18 cellular contexts compared by ENCODE assay signal in the genomic region with DNA sequence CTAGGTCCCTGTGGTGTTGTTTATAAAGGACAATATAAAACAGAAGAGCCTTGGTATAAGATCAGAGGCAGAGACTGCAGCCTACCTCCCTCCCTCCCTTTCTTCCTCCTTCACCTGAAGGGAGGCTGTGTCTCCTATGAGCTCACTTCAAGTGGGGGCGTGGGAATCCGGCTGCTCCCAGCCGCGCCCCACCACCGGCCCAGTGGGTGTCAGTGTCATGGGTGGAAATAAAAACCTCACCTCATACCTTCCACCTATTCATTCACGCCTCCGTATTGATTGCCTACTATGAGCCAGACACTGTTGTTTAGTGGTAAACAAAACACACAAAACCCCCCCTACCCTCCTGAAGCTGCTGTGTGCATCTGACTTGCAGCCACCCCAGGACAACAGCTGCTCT.
DNase-seq lines count a peak whose midpoint lies in the region; ATAC-seq and TF ChIP-seq lines count a peak whose summit lies in the region.
"Had no signal": no experiment of that assay in that cellular context is flagged by ENCODE, and none has a peak within 500 bp of the region (broad histone marks: within the 10 kb centered on the region; RNA-seq: fewer than 3 reads in every experiment).

No MANE protein-coding gene starts in this region.

- DNase-seq in left ventricle myocardium inferior (no peak), heart right ventricle (no peak), endodermal cell (no peak), nephron progenitor cell (no peak), KBM-7 (no peak)
- DNase-seq: 8988T; Calu3; CD8-positive, alpha-beta T cell; DMS79 treated with DMSO at 0.1 percent for 48 hours; GOT3 had no signal

- H3K4me1 ChIP-seq in left ventricle myocardium inferior (peaks cover 68% of the 10 kb centered on the region), heart right ventricle (peaks cover 0 to 46% (median 30%) of the 10 kb centered on the region in 9 donors), endodermal cell (ENCODE audit: control insufficient read depth, insufficient read depth, low read length) (peaks cover 11% of the 10 kb centered on the region)
- H3K4me1 ChIP-seq: HAP-1 had no signal

- H3K27ac Mint-ChIP-seq in endodermal cell = peak overlapping the region; percentile 41
- H3K27ac Mint-ChIP-seq in nephron progenitor cell = peak overlapping the region; percentile 95
- H3K27ac Mint-ChIP-seq: B cell; CD8-positive, alpha-beta T cell; IgD-negative memory B cell had no signal

- intact Hi-C loops in left ventricle myocardium inferior (cut with micrococcal nuclease) (no loop called here), heart right ventricle (cut with DNase I) (no loop called here)

- H3K9me3 ChIP-seq in left ventricle myocardium inferior (replicated peaks) = no peaks in the 10 kb centered on the region
- no peaks in the 10 kb centered on the region for H3K9me3 ChIP-seq in heart right ventricle
- no peaks in the 10 kb centered on the region for H3K9me3 ChIP-seq in endodermal cell (ENCODE audit: control insufficient read depth, low read length)
- H3K9me3 ChIP-seq: BLaER1 treated with 17β-estradiol and CSF1 and Interleukin-3, amounts not matched to agents 10 nM and 100 nM; HAP-1 had no signal

- no peaks in the 10 kb centered on the region for H3K27me3 Mint-ChIP-seq in endodermal cell (ENCODE audit: insufficient read depth)
- H3K27me3 Mint-ChIP-seq in nephron progenitor cell (ENCODE audit: low read depth, poor library complexity) = no peaks in the 10 kb centered on the region
- H3K27me3 Mint-ChIP-seq: IgD-negative memory B cell had no signal

- TF ChIP-seq CTCF in left ventricle myocardium inferior (IDR thresholded peaks at IDR 0.05; ENCODE audit: borderline replicate concordance) (no peak), heart right ventricle (IDR thresholded peaks at IDR 0.05) (no peak), endodermal cell (conservative IDR thresholded peaks at IDR 0.05) (no peak), nephron progenitor cell (IDR thresholded peaks at IDR 0.05) (no peak)

- no peak overlapping the region for H3K4me3 Mint-ChIP-seq in endodermal cell
- H3K4me3 Mint-ChIP-seq in nephron progenitor cell = no peak overlapping the region
- H3K4me3 Mint-ChIP-seq: B cell; CD8-positive, alpha-beta T cell; IgD-negative memory B cell had no signal

- H3K27ac ChIP-seq in left ventricle myocardium inferior (replicated peaks) = peak overlapping the region; percentile 19
- no peak overlapping the region for H3K27ac ChIP-seq in heart right ventricle
- no peak overlapping the region for H3K27ac ChIP-seq in endodermal cell (ENCODE audit: low read depth, low read length)
- H3K27ac ChIP-seq: BLaER1 treated with 17β-estradiol and CSF1 and Interleukin-3, amounts not matched to agents 10 nM and 100 nM had no signal

- H3K4me3 ChIP-seq in left ventricle myocardium inferior = no peak overlapping the region
- no peak overlapping the region for H3K4me3 ChIP-seq in heart right ventricle
- H3K4me3 ChIP-seq in endodermal cell (ENCODE audit: low read length) = no peak overlapping the region
- H3K4me3 ChIP-seq: BLaER1 treated with 17β-estradiol and CSF1 and Interleukin-3, amounts not matched to agents 10 nM and 100 nM; GM12878; HAP-1 had no signal

- H3K27me3 ChIP-seq in left ventricle myocardium inferior (ENCODE audit: low read depth) (no peaks in the 10 kb centered on the region), heart right ventricle (no peaks in the 10 kb centered on the region), endodermal cell (ENCODE audit: control insufficient read depth, insufficient read depth, low read length, poor library complexity, severe bottlenecking) (no peaks in the 10 kb centered on the region)
- H3K27me3 ChIP-seq: BLaER1 treated with 17β-estradiol and CSF1 and Interleukin-3, amounts not matched to agents 10 nM and 100 nM had no signal

- H3K9ac ChIP-seq in endodermal cell (ENCODE audit: extremely low read depth, low read length, poor library complexity, severe bottlenecking) = no peak overlapping the region
- H3K9ac ChIP-seq: BLaER1 treated with 17β-estradiol and CSF1 and Interleukin-3, amounts not matched to agents 10 nM and 100 nM had no signal

- H3K36me3 Mint-ChIP-seq in endodermal cell (ENCODE audit: low read depth) (peaks cover 2% of the 10 kb centered on the region), nephron progenitor cell (ENCODE audit: low read depth) (peaks cover 10% of the 10 kb centered on the region)
- H3K36me3 Mint-ChIP-seq: CD8-positive, alpha-beta T cell; IgD-negative memory B cell had no signal

- 89 to 96% methylated on average over 7 of the region's 7 CpGs for WGBS in heart right ventricle, 2 donors
- WGBS in endodermal cell (ENCODE audit: insufficient coverage in 1 of 2, insufficient read length in 1 of 2), 2 experiments = 92 to 94% methylated on average over 3 to 7 of the region's 7 CpGs

- ATAC-seq in heart right ventricle (no peak), HG03159 (IDR thresholded peaks at IDR 0.05; ENCODE audit: unreplicated experiment) (no peak), HG03432 (IDR thresholded peaks at IDR 0.05; ENCODE audit: unreplicated experiment) (no peak)
- ATAC-seq: CD8-positive, alpha-beta T cell; GM12878; HepG2 had no signal

- H3K36me3 ChIP-seq in left ventricle myocardium inferior = no peaks in the 10 kb centered on the region
- no peaks in the 10 kb centered on the region for H3K36me3 ChIP-seq in heart right ventricle
- H3K36me3 ChIP-seq in endodermal cell (ENCODE audit: control insufficient read depth, insufficient read depth, low read length) = peaks cover 6% of the 10 kb centered on the region
- H3K36me3 ChIP-seq: BLaER1 treated with 17β-estradiol and CSF1 and Interleukin-3, amounts not matched to agents 10 nM and 100 nM; HAP-1 had no signal

- H3K9me3 Mint-ChIP-seq in endodermal cell (no peaks in the 10 kb centered on the region), nephron progenitor cell (no peaks in the 10 kb centered on the region)
- H3K9me3 Mint-ChIP-seq: CD8-positive, alpha-beta T cell; IgD-negative memory B cell had no signal

- in situ Hi-C loops in KBM-7 (cut with MboI; ENCODE audit: low pct_unique_long_range_greater_than_20kb, low sequenced_read_pairs) = loop anchor here (25.0 kb wide), 1 partner anchor 331 kb away; no protein-coding TSS in a partner anchor

- peaks cover 20% of the 10 kb centered on the region for H3K4me1 Mint-ChIP-seq in endodermal cell
- H3K4me1 Mint-ChIP-seq in nephron progenitor cell = peaks cover 36% of the 10 kb centered on the region
- H3K4me1 Mint-ChIP-seq: B cell, IgD-negative memory B cell had no signal
